14 cellular contexts compared by ENCODE assay signal in genomic region chr6:167703347-167703746, GRCh38.
"Had no signal": no experiment of that assay in that cellular context is flagged by ENCODE, and none has a peak within 500 bp of the region (broad histone marks: within the 10 kb centered on the region; RNA-seq: fewer than 3 reads in every experiment).

No MANE protein-coding gene starts in this region.

- ATAC-seq: mucosa of descending colon; naive thymus-derived CD8-positive, alpha-beta T cell; sciatic nerve had no signal

- H2AFZ ChIP-seq: hepatocyte had no signal

- FAIRE-seq: islet of Langerhans had no signal

- H3K4me3 ChIP-seq: hepatocyte, mucosa of descending colon, skin epidermis, stomach, thoracic aorta, transverse colon had no signal

- H3K4me2 ChIP-seq: hepatocyte had no signal

- H3K9me3 ChIP-seq: mucosa of descending colon, stomach, thoracic aorta, transverse colon had no signal

- H3K27me3 ChIP-seq: hepatocyte, transverse colon had no signal

- H3K36me3 ChIP-seq: stomach, thoracic aorta, transverse colon had no signal

- H3K79me2 ChIP-seq: hepatocyte had no signal

- H3K27ac ChIP-seq: hepatocyte, skin epidermis, stomach, thoracic aorta, transverse colon had no signal

- DNase-seq: foreskin melanocyte; kidney glomerular epithelial cell; mucosa of descending colon; naive thymus-derived CD8-positive, alpha-beta T cell; stimulated activated CD4-positive, alpha-beta T cell treated with anti-CD3 and anti-CD28 coated beads, Interleukin-12 subunit alpha, Interleukin-12 subunit beta, amount 100 ng/mL, for 4 hours; stimulated activated naive CD4-positive, alpha-beta T cell; stomach; substantia nigra; transverse colon had no signal
